17 cellular contexts compared by ENCODE assay signal in genomic region chr9:123550797-123551196, GRCh38.
DNase-seq lines count a peak whose midpoint lies in the region; TF ChIP-seq lines count a peak whose summit lies in the region.
"Had no signal": no experiment of that assay in that cellular context is flagged by ENCODE, and none has a peak within 500 bp of the region (broad histone marks: within the 10 kb centered on the region; RNA-seq: fewer than 3 reads in every experiment).

No MANE protein-coding gene starts in this region.

- WGBS in transverse colon (ENCODE audit: low coverage in 1 of 2), 2 donors, result 77 to 100% methylated on average over 1 to 5 of the region's 5 CpGs

- H3K27ac ChIP-seq in transverse colon (no peak overlapping the region), osteoblast (ENCODE audit: low read depth, low read length) (no peak overlapping the region)
- H3K27ac ChIP-seq: cardiac muscle cell, RWPE1, sigmoid colon, tibial artery had no signal

- TF ChIP-seq CTCF in transverse colon (IDR thresholded peaks at IDR 0.05), result no peak
- TF ChIP-seq CTCF in osteoblast (IDR thresholded peaks at IDR 0.05; ENCODE audit: extremely low read depth, low read depth, low read length), result no peak

- intact Hi-C loops in transverse colon (cut with DNase I; ENCODE audit: low total_unique reads), result loop anchor here (10.0 kb wide), 1 partner anchor 1654 kb away; the partner anchor contains the start of gene RABEPK

- TF ChIP-seq POLR2A in transverse colon (IDR thresholded peaks at IDR 0.05), result no peak

- TF ChIP-seq EP300 in transverse colon (IDR thresholded peaks at IDR 0.05; ENCODE audit: low read depth), result no peak

- peak; percentile 36 for DNase-seq in Ammon's horn (ENCODE audit: low spot score)
- peak; percentile 76 for DNase-seq in H7
- DNase-seq in SHP77 (lab: John Stamatoyannopoulos, UW), result peak; percentile 43 to 59
- DNase-seq in iPS-NIHi7 (ENCODE audit: extremely low spot score), result peak; percentile 70
- no peak for DNase-seq in transverse colon
- no peak for DNase-seq in medulla oblongata (ENCODE audit: extremely low spot score)
- DNase-seq in cerebellar nuclear complex (lab: John Stamatoyannopoulos, UW), result no peak
- DNase-seq in osteoblast (ENCODE audit: insufficient read length, low spot score, missing footprints), result no peak
- DNase-seq: activated CD4-positive, alpha-beta T cell treated with anti-CD3 and anti-CD28 coated beads for 1 hour; activated naive CD8-positive, alpha-beta T cell treated with anti-CD3 and anti-CD28 coated beads, Interleukin-2, amount 10 ng/mL, durations not matched to agents 7 days and 5 days; activated T-cell treated with anti-CD3 and anti-CD28 coated beads for 4 hours; sigmoid colon; stimulated activated CD4-positive, alpha-beta T cell treated with anti-CD3 and anti-CD28 coated beads, Interleukin-2, amount 100 ng/mL, for 48 hours; stimulated activated CD8-positive, alpha-beta memory T cell treated with anti-CD3 and anti-CD28 coated beads, Interleukin-4, amount 100 ng/mL, for 48 hours; tibial artery had no signal

- no peak overlapping the region for H2AFZ ChIP-seq in osteoblast (ENCODE audit: low read length)

- no peaks in the 10 kb centered on the region for H4K20me1 ChIP-seq in osteoblast (ENCODE audit: insufficient read depth, low read length)

- H3K36me3 ChIP-seq in H7 (replicated peaks; ENCODE audit: control insufficient read depth, insufficient read depth, low read length), result no peaks in the 10 kb centered on the region; the same call in 1 of the 2 replicates
- peaks cover 0 to under 1% (median 0%) of the 10 kb centered on the region in 4 donors for H3K36me3 ChIP-seq in transverse colon
- no peaks in the 10 kb centered on the region for H3K36me3 ChIP-seq in osteoblast (ENCODE audit: insufficient read depth, low read length)
- H3K36me3 ChIP-seq: cardiac muscle cell had no signal

- H3K4me1 ChIP-seq in transverse colon (no peaks in the 10 kb centered on the region), osteoblast (ENCODE audit: insufficient read depth, low read length) (no peaks in the 10 kb centered on the region)
- H3K4me1 ChIP-seq: sigmoid colon, tibial artery had no signal

- no peaks in the 10 kb centered on the region for H3K9me3 ChIP-seq in transverse colon
- no peaks in the 10 kb centered on the region for H3K9me3 ChIP-seq in osteoblast (ENCODE audit: low read depth, low read length)
- H3K9me3 ChIP-seq: sigmoid colon, tibial artery had no signal

- no peak overlapping the region for H3K4me3 ChIP-seq in H7 (ENCODE audit: insufficient read depth, low read depth, low read length)
- no peak overlapping the region for H3K4me3 ChIP-seq in transverse colon
- H3K4me3 ChIP-seq in osteoblast (ENCODE audit: insufficient read depth, low read length), result no peak overlapping the region
- H3K4me3 ChIP-seq: cardiac muscle cell, sigmoid colon, tibial artery had no signal

- in situ Hi-C loops in transverse colon (cut with MboI; ENCODE audit: low pct_ligation_motif_present in 1 of 4, low pct_unique_long_range_greater_than_20kb in 1 of 4, low sequenced_read_pairs in 3 of 4), result no loop called here

- no peaks in the 10 kb centered on the region for H3K27me3 ChIP-seq in H7 (ENCODE audit: control insufficient read depth, insufficient read depth, low read length)
- H3K27me3 ChIP-seq in transverse colon, result no peaks in the 10 kb centered on the region
- H3K27me3 ChIP-seq in osteoblast (ENCODE audit: insufficient read depth, low read length), result no peaks in the 10 kb centered on the region
- H3K27me3 ChIP-seq: cardiac muscle cell, sigmoid colon, tibial artery had no signal

- no peak overlapping the region for H3K4me2 ChIP-seq in osteoblast (ENCODE audit: insufficient read depth, low read length)

- H3K79me2 ChIP-seq in osteoblast (ENCODE audit: insufficient read depth, low read length), result no peaks in the 10 kb centered on the region

Comparison
In these comparisons a context has a peak if more than half of its experiments do, and no peak if none do; other contexts are left out.
1. DNase-seq: peak in Ammon's horn (single experiment), H7 (single experiment), SHP77 (2 of 2) and iPS-NIHi7 (single experiment); none in transverse colon (single experiment), medulla oblongata (single experiment), cerebellar nuclear complex (0 of 2) and osteoblast (single experiment).